8 cellular contexts compared by ENCODE assay signal in genomic region chr3:134903840-134904239, GRCh38.
DNase-seq lines count a peak whose midpoint lies in the region; ATAC-seq and TF ChIP-seq lines count a peak whose summit lies in the region.
"Had no signal": no experiment of that assay in that cellular context is flagged by ENCODE, and none has a peak within 500 bp of the region (broad histone marks: within the 10 kb centered on the region; RNA-seq: fewer than 3 reads in every experiment).

No MANE protein-coding gene starts in this region.

- no peak overlapping the region for H3K4me2 ChIP-seq in neural cell (ENCODE audit: low read length)

- WGBS in ovary, 3 donors: 22 to 49% (median 28%) methylated on average over 4 of the region's 4 CpGs
- WGBS in psoas muscle, 3 donors: 74 to 85% (median 80%) methylated on average over 4 of the region's 4 CpGs

- H3K27me3 ChIP-seq in neural cell (ENCODE audit: insufficient read depth, low read depth, low read length) (no peaks in the 10 kb centered on the region), ovary (no peaks in the 10 kb centered on the region), psoas muscle (ENCODE audit: insufficient read depth in 3 of 3, low read length in 2 of 3) (no peaks in the 10 kb centered on the region)

- DNase-seq in GM19240 (ENCODE audit: insufficient read length, low spot score) (peak; percentile 19), ovary (no peak), coronary artery (ENCODE audit: low spot score) (no peak), psoas muscle (no peak)

- intact Hi-C loops in ovary (cut with DNase I) (no loop called here), psoas muscle (cut with DNase I) (no loop called here)

- peak overlapping the region; percentile 1 for H3K9ac ChIP-seq in neural cell (ENCODE audit: low read length)

- no peaks in the 10 kb centered on the region for H3K36me3 ChIP-seq in neural cell (ENCODE audit: insufficient read depth, low read length)
- no peaks in the 10 kb centered on the region for H3K36me3 ChIP-seq in ovary
- no peaks in the 10 kb centered on the region for H3K36me3 ChIP-seq in psoas muscle (ENCODE audit: insufficient read depth in 1 of 2, low read depth in 1 of 2)

- no peaks in the 10 kb centered on the region for H3F3A ChIP-seq in neural cell (ENCODE audit: insufficient read depth, low read length, poor library complexity, severe bottlenecking)

- H3K27ac ChIP-seq in neural cell (ENCODE audit: low read length) (no peak overlapping the region), ovary (no peak overlapping the region), coronary artery (no peak overlapping the region), psoas muscle (no peak overlapping the region)

- no peak for TF ChIP-seq POLR2A in ovary (IDR thresholded peaks at IDR 0.05)

- peaks cover 4% of the 10 kb centered on the region for H3K79me2 ChIP-seq in neural cell (replicated peaks; ENCODE audit: insufficient read depth, low read length)

- H3K4me3 ChIP-seq in neural cell (ENCODE audit: low read length): peak overlapping the region; percentile 6
- no peak overlapping the region for H3K4me3 ChIP-seq in ovary
- H3K4me3 ChIP-seq in coronary artery: no peak overlapping the region
- H3K4me3 ChIP-seq in psoas muscle: no peak overlapping the region

- no peaks in the 10 kb centered on the region for H4K20me1 ChIP-seq in neural cell (ENCODE audit: insufficient read depth)

- H3K9me3 ChIP-seq in neural cell (ENCODE audit: low read length) (no peaks in the 10 kb centered on the region), ovary (no peaks in the 10 kb centered on the region), psoas muscle (no peaks in the 10 kb centered on the region)

- H3K4me1 ChIP-seq in ovary (ENCODE audit: insufficient read depth) (no peaks in the 10 kb centered on the region), psoas muscle (no peaks in the 10 kb centered on the region)

- peak; percentile 24 for ATAC-seq in GM21825 (IDR thresholded peaks at IDR 0.05; ENCODE audit: unreplicated experiment)
- peak; percentile 29 for ATAC-seq in HG03280 (IDR thresholded peaks at IDR 0.05; ENCODE audit: unreplicated experiment)
- no peak for ATAC-seq in psoas muscle
- ATAC-seq: activated CD8-positive, alpha-beta T cell treated with anti-CD3 and anti-CD28 coated beads, Interleukin-2, amount 10 ng/mL, durations not matched to agents 7 days and 5 days had no signal

- no peak for TF ChIP-seq RAD21 in neural cell (conservative IDR thresholded peaks at IDR 0.05)

- H3K9me2 ChIP-seq in neural cell (ENCODE audit: insufficient read depth, low read length): no peaks in the 10 kb centered on the region

- TF ChIP-seq CTCF in neural cell (IDR thresholded peaks at IDR 0.05; ENCODE audit: poor library complexity, severe bottlenecking) (no peak), ovary (IDR thresholded peaks at IDR 0.05) (no peak), coronary artery (IDR thresholded peaks at IDR 0.05) (no peak), psoas muscle (IDR thresholded peaks at IDR 0.05) (no peak)

- no peak overlapping the region for H2AFZ ChIP-seq in neural cell (ENCODE audit: low read depth, low read length)

- TF ChIP-seq EP300 in neural cell (conservative IDR thresholded peaks at IDR 0.05; ENCODE audit: poor library complexity, severe bottlenecking) (no peak), ovary (IDR thresholded peaks at IDR 0.05) (no peak)

TF ChIP-seq in neural cell, 6 proteins besides CTCF, POLR2A, EP300 and RAD21:
- TF ChIP-seq REST (IDR thresholded peaks at IDR 0.05; ENCODE audit: borderline replicate concordance) (no peak), POLR2AphosphoS5 (IDR thresholded peaks at IDR 0.05) (no peak), MXI1 (conservative IDR thresholded peaks at IDR 0.05; ENCODE audit: poor library complexity, severe bottlenecking) (no peak), TAF1 (IDR thresholded peaks at IDR 0.05; ENCODE audit: low read depth) (no peak), EZH2 (IDR thresholded peaks at IDR 0.05; ENCODE audit: borderline replicate concordance, insufficient read depth, low read length, poor library complexity, severe bottlenecking) (no peak), SMC3 (conservative IDR thresholded peaks at IDR 0.05; ENCODE audit: poor library complexity) (no peak)
TF ChIP-seq in neural cell: peak in this region for 0.

Comparison
In these comparisons a context has a peak if more than half of its experiments do, and no peak if none do; other contexts are left out.
1. ATAC-seq: peak in GM21825 (single experiment) and HG03280 (single experiment); none in psoas muscle (0 of 4).